ENCODE assay signal across 1 cellular context in the genomic region with DNA sequence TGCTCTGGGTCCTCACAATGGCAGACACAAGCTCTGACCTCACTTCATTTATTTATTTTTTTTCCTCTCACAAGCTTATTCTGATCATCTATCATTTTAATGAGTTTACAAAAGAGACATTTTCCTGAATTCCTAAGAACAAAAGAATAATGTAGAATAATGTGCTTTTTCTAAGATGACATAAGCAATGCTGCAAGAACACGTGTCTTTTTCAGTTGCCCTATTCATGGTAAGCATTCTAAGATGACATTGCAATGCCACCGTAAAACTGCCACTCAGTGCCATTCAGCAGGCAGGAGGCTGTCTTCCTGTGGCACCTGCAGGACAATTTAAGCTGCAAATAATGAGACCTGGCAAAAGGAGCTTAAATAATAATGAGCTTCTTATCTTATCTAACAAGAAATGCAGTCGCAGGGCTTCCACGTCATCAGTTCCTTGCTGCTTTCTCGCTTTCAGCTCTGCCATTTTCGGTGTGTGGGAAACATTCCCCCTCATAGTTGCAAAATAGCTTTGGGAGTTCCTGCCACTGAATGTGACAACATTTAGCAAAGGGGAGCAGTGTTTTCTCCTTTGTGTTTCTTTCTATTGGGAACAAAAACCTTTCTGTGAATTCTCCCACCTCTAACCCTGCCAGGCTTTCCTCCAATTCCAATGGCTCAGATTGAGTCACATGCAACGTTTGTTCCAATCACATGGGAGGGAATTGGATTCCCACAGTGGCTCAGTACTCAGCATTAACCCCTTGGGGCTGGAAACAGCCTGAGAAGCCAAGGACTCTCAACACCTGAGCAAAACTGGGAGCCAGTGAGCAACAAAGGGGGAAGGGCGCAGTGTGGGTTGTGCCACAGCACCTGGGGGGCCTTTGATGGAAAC.
TF ChIP-seq lines count a peak whose summit lies in the region.

No MANE protein-coding gene starts in this region.

TF ChIP-seq in GM23338, 12 proteins besides CTCF, POLR2A, EP300 and RAD21 (continued from another document):
- TF ChIP-seq ZNF462 (CRISPR knock-in tag; IDR thresholded peaks at IDR 0.05): no peak
- TF ChIP-seq EZH2 (IDR thresholded peaks at IDR 0.05; ENCODE audit: low read depth, unreplicated experiment): no peak
- TF ChIP-seq EZH2phosphoT487 (IDR thresholded peaks at IDR 0.05; ENCODE audit: unreplicated experiment): no peak
- TF ChIP-seq JUNB (IDR thresholded peaks at IDR 0.05; ENCODE audit: unreplicated experiment): no peak
- no peak for TF ChIP-seq ZNF114 (CRISPR knock-in tag; IDR thresholded peaks at IDR 0.05)
- no peak for TF ChIP-seq ZNF331 (CRISPR knock-in tag; IDR thresholded peaks at IDR 0.05; ENCODE audit: low read depth)
- TF ChIP-seq, protein P1, sequence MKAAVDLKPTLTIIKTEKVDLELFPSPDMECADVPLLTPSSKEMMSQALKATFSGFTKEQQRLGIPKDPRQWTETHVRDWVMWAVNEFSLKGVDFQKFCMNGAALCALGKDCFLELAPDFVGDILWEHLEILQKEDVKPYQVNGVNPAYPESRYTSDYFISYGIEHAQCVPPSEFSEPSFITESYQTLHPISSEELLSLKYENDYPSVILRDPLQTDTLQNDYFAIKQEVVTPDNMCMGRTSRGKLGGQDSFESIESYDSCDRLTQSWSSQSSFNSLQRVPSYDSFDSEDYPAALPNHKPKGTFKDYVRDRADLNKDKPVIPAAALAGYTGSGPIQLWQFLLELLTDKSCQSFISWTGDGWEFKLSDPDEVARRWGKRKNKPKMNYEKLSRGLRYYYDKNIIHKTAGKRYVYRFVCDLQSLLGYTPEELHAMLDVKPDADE (IDR thresholded peaks at IDR 0.05): no peak
- TF ChIP-seq POLR2AphosphoS5 (IDR thresholded peaks at IDR 0.05; ENCODE audit: low read depth): no peak
